In genomic region chr4:121484633-121485032, GRCh38 we compare ENCODE assay signal across 8 cellular contexts.
DNase-seq lines count a peak whose midpoint lies in the region; ATAC-seq, FAIRE-seq and TF ChIP-seq lines count a peak whose summit lies in the region.

No MANE protein-coding gene starts in this region.

- H3K4me3 ChIP-seq in mucosa of descending colon = no peak overlapping the region

- TF ChIP-seq CTCF in D721Med (IDR thresholded peaks at IDR 0.05; ENCODE audit: insufficient read depth, missing control alignments) (peak; percentile 68), mucosa of descending colon (IDR thresholded peaks at IDR 0.05) (peak; percentile 64)

- no peaks in the 10 kb centered on the region for H3K4me1 ChIP-seq in mucosa of descending colon (ENCODE audit: low read depth)

- intact Hi-C loops in mucosa of descending colon (cut with DNase I, micrococcal nuclease) = no loop called here

- H3K9me3 ChIP-seq in mucosa of descending colon = no peaks in the 10 kb centered on the region

- no peak for FAIRE-seq in D721Med (lab: Jason Lieb, UNC)

- ATAC-seq in GM18870 (IDR thresholded peaks at IDR 0.05; ENCODE audit: unreplicated experiment) = peak; percentile 86
- peak; percentile 75 for ATAC-seq in HG02970 (IDR thresholded peaks at IDR 0.05; ENCODE audit: low FRiP score, unreplicated experiment)
- peak; percentile 81 for ATAC-seq in mucosa of descending colon

- DNase-seq in D721Med (ENCODE audit: insufficient read length, low spot score) (no peak), NCI-H82 treated with DMSO at 0.1 percent for 48 hours (lab: John Stamatoyannopoulos, UW; ENCODE audit: unreplicated experiment) (peak; percentile 1), dermis blood vessel endothelial cell (peak; percentile 76), mucosa of descending colon (peak in 1 of 3 donors; percentile 46), cerebellum (ENCODE audit: low spot score) (no peak), cerebellar nuclear complex (lab: John Stamatoyannopoulos, UW) (no peak)

- no peaks in the 10 kb centered on the region for H3K36me3 ChIP-seq in mucosa of descending colon (ENCODE audit: low read depth)

Comparison
In these comparisons a context has a peak if more than half of its experiments do, and no peak if none do; other contexts are left out.
1. DNase-seq: peak in NCI-H82 treated with DMSO at 0.1 percent for 48 hours (single experiment) and dermis blood vessel endothelial cell (single experiment); none in D721Med (single experiment), cerebellum (single experiment) and cerebellar nuclear complex (0 of 2).
2. Peak in every context shown above with its lines, with median percentiles within 50 percentile points of each other: ATAC-seq.